8 cellular contexts compared by ENCODE assay signal in the genomic region with DNA sequence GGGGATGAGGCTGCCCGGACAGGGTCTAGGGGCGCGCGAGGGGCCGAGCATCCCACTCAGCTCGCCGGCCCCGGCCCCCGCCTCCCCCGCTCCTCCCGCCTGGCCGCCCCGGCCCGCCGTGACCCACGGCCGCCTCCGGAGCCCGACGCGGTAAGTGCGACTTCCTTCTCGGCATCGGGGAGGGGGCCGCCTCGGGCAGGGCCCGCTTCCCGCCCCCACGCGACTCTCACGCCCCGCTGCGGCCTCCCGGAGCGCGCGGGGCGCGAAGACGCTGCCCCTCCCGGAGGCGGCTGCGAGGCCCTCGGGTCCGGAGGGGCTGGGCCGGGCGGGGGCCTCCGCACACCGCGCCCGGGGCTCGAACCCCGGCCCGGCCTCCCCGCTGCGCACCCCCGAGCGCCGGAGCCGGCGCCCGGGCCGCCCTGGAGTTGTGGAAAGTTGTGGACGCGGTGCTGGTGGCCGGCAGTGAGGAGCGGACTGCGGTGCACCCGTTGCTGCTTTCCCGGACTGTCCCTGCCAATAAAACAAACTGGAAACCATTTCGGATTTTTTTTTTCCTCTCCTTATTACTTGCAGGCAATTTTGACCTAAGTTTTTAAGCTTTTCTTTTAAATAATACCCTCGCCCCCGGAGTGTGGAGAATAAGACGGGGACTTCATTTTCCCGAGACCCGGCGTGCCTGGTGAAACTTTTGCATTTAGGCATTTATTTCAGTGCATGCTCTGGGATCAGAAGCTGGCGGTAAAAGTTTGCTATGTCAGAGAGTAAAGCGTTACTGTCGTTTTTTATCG. TPM values are rescaled to one million over a fixed set of nuclear protein-coding genes. Genes with fewer than 3 reads are reported as not detected.
A peak's percentile ranks its signal among the peaks of the same experiment; 100 is the strongest.
DNase-seq lines count a peak whose midpoint lies in the region; ATAC-seq and TF ChIP-seq lines count a peak whose summit lies in the region.

No MANE protein-coding gene starts in this region.

- TF ChIP-seq CTCF in CD14-positive monocyte (IDR thresholded peaks at IDR 0.05) (no peak), fibroblast of the aortic adventitia (IDR thresholded peaks at IDR 0.05; ENCODE audit: insufficient read depth, low read length) (no peak), neural cell (IDR thresholded peaks at IDR 0.05; ENCODE audit: poor library complexity, severe bottlenecking) (no peak)

- no peaks in the 10 kb centered on the region for H3K9me3 Mint-ChIP-seq in CD14-positive monocyte
- H3K9me3 Mint-ChIP-seq in activated T-cell treated with anti-CD3 and anti-CD28 coated beads, Interleukin-2, amount 50 U/mL, for 72 hours = no peaks in the 10 kb centered on the region

- H3K4me1 Mint-ChIP-seq in CD14-positive monocyte = peaks cover 48% of the 10 kb centered on the region
- peaks cover 57% of the 10 kb centered on the region for H3K4me1 Mint-ChIP-seq in activated T-cell treated with anti-CD3 and anti-CD28 coated beads, Interleukin-2, amount 50 U/mL, for 72 hours (ENCODE audit: low read depth)

- H3K36me3 ChIP-seq in HUES64 (ENCODE audit: insufficient read depth, low read length) = no peaks in the 10 kb centered on the region
- no peaks in the 10 kb centered on the region for H3K36me3 ChIP-seq in neural cell (ENCODE audit: insufficient read depth, low read length)

- H3K4me3 ChIP-seq in HUES64 (ENCODE audit: low read length) (peak overlapping the region; percentile 80), fibroblast of the aortic adventitia (ENCODE audit: low read depth, low read length) (peak overlapping the region; percentile 69), neural cell (ENCODE audit: low read length) (peak overlapping the region; percentile 72)

- H3K4me3 Mint-ChIP-seq in CD14-positive monocyte = peak overlapping the region; percentile 89 to 93
- peak overlapping the region; percentile 83 to 100 for H3K4me3 Mint-ChIP-seq in activated T-cell treated with anti-CD3 and anti-CD28 coated beads, Interleukin-2, amount 50 U/mL, for 72 hours

- peak overlapping the region; percentile 90 to 96 (median 94) for H3K27ac Mint-ChIP-seq in CD14-positive monocyte
- H3K27ac Mint-ChIP-seq in activated T-cell treated with anti-CD3 and anti-CD28 coated beads, Interleukin-2, amount 50 U/mL, for 72 hours = peak overlapping the region; percentile 99

- no peaks in the 10 kb centered on the region for H4K20me1 ChIP-seq in neural cell (ENCODE audit: insufficient read depth)

- H3F3A ChIP-seq in neural cell (ENCODE audit: insufficient read depth, low read length, poor library complexity, severe bottlenecking) = no peaks in the 10 kb centered on the region

- WGBS in HUES64 = 2% methylated on average over 81 of the region's 81 CpGs

- H3K79me2 ChIP-seq in neural cell (replicated peaks; ENCODE audit: insufficient read depth, low read length) = no peaks in the 10 kb centered on the region

- no peaks in the 10 kb centered on the region for H3K9me3 ChIP-seq in HUES64 (ENCODE audit: insufficient read depth, low read depth, low read length)
- H3K9me3 ChIP-seq in neural cell (ENCODE audit: low read length) = no peaks in the 10 kb centered on the region

- H3K36me3 Mint-ChIP-seq in CD14-positive monocyte = no peaks in the 10 kb centered on the region
- peaks cover 6 to 7% of the 10 kb centered on the region in 2 donors for H3K36me3 Mint-ChIP-seq in activated T-cell treated with anti-CD3 and anti-CD28 coated beads, Interleukin-2, amount 50 U/mL, for 72 hours (ENCODE audit: insufficient read depth in 2 of 2)

- TF ChIP-seq EP300 in neural cell (conservative IDR thresholded peaks at IDR 0.05; ENCODE audit: poor library complexity, severe bottlenecking) = no peak

- no peaks in the 10 kb centered on the region for H3K27me3 ChIP-seq in HUES64 (ENCODE audit: insufficient read depth, low read length)
- H3K27me3 ChIP-seq in neural cell (ENCODE audit: insufficient read depth, low read depth, low read length) = no peaks in the 10 kb centered on the region

- H3K9me2 ChIP-seq in neural cell (ENCODE audit: insufficient read depth, low read length) = no peaks in the 10 kb centered on the region

- no peak for TF ChIP-seq RAD21 in neural cell (conservative IDR thresholded peaks at IDR 0.05)

- ATAC-seq in GM19324 (IDR thresholded peaks at IDR 0.05; ENCODE audit: low FRiP score, unreplicated experiment) (peak; percentile 40), GM21576 (IDR thresholded peaks at IDR 0.05; ENCODE audit: unreplicated experiment) (no peak)
- no peak for ATAC-seq in activated T-cell treated with anti-CD3 and anti-CD28 coated beads, Interleukin-2, amount 50 U/mL, for 72 hours (replicated peaks in 1 of 2)

- peak overlapping the region; percentile 74 for H3K9ac ChIP-seq in HUES64 (ENCODE audit: low read depth, low read length)
- peak overlapping the region; percentile 58 for H3K9ac ChIP-seq in neural cell (ENCODE audit: low read length)

- H3K27me3 Mint-ChIP-seq in CD14-positive monocyte (ENCODE audit: low read depth in 3 of 3) = no peaks in the 10 kb centered on the region
- no peaks in the 10 kb centered on the region for H3K27me3 Mint-ChIP-seq in activated T-cell treated with anti-CD3 and anti-CD28 coated beads, Interleukin-2, amount 50 U/mL, for 72 hours (ENCODE audit: low read depth)

- DNase-seq in CD14-positive monocyte (ENCODE audit: low spot score) (peak; percentile 48), fibroblast of the aortic adventitia (ENCODE audit: low read depth) (peak; percentile 34), GM19240 (ENCODE audit: insufficient read length, low spot score) (no peak)
- DNase-seq in activated T-cell treated with anti-CD3 and anti-CD28 coated beads, Interleukin-2, amount 50 U/mL, for 72 hours = peak; percentile 58 to 68

- peaks cover 18% of the 10 kb centered on the region for H3K4me1 ChIP-seq in HUES64 (ENCODE audit: insufficient read depth, low read length)

- no peak overlapping the region for H2AFZ ChIP-seq in neural cell (ENCODE audit: low read depth, low read length)

- peak overlapping the region; percentile 76; the same call in 1 of the 2 replicates for H3K27ac ChIP-seq in HUES64 (ENCODE audit: low read depth, low read length)
- H3K27ac ChIP-seq in neural cell (ENCODE audit: low read length) = no peak overlapping the region

- intact Hi-C loops in CD14-positive monocyte (cut with micrococcal nuclease) = loop anchor here in 1 of 2 donors (10.0 kb wide), 1 partner anchor 60 kb away; no protein-coding TSS in a partner anchor

- peak overlapping the region; percentile 48 for H3K4me2 ChIP-seq in neural cell (ENCODE audit: low read length)

TF ChIP-seq in neural cell, 6 proteins besides CTCF, POLR2A, EP300 and RAD21:
- TF ChIP-seq MXI1 (conservative IDR thresholded peaks at IDR 0.05; ENCODE audit: poor library complexity, severe bottlenecking) = peak; percentile 39
- TF ChIP-seq, protein P1, sequence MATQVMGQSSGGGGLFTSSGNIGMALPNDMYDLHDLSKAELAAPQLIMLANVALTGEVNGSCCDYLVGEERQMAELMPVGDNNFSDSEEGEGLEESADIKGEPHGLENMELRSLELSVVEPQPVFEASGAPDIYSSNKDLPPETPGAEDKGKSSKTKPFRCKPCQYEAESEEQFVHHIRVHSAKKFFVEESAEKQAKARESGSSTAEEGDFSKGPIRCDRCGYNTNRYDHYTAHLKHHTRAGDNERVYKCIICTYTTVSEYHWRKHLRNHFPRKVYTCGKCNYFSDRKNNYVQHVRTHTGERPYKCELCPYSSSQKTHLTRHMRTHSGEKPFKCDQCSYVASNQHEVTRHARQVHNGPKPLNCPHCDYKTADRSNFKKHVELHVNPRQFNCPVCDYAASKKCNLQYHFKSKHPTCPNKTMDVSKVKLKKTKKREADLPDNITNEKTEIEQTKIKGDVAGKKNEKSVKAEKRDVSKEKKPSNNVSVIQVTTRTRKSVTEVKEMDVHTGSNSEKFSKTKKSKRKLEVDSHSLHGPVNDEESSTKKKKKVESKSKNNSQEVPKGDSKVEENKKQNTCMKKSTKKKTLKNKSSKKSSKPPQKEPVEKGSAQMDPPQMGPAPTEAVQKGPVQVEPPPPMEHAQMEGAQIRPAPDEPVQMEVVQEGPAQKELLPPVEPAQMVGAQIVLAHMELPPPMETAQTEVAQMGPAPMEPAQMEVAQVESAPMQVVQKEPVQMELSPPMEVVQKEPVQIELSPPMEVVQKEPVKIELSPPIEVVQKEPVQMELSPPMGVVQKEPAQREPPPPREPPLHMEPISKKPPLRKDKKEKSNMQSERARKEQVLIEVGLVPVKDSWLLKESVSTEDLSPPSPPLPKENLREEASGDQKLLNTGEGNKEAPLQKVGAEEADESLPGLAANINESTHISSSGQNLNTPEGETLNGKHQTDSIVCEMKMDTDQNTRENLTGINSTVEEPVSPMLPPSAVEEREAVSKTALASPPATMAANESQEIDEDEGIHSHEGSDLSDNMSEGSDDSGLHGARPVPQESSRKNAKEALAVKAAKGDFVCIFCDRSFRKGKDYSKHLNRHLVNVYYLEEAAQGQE (IDR thresholded peaks at IDR 0.05; ENCODE audit: borderline replicate concordance) = no peak

RNA-seq across cellular contexts. Expression of gene TMEM156, which starts 12.9 kb away (rescaled TPM):
- polyA plus RNA-seq in CD14-positive monocyte (1 to 10 TPM in 1 of 2 donors, under 1 TPM in 1; 0.31 to 1.1 TPM), neural cell (not detected in 2 replicates)
- polyA plus RNA-seq in HUES64 (2013, experiment 1 of 2) = not detected
- not detected for polyA plus RNA-seq in HUES64 (2013, experiment 2 of 2)
- total RNA-seq in activated T-cell treated with anti-CD3 and anti-CD28 coated beads, Interleukin-2, amount 50 U/mL, for 72 hours = 10 to 100 TPM; 37.2 to 56.8 TPM
- 0.18 TPM in 1 of 2 replicates, not detected in the other for total RNA-seq in fibroblast of the aortic adventitia (ENCODE audit: low replicate concordance)
- polyA minus RNA-seq in neural cell = not detected in 2 replicates

RNA-seq across cellular contexts. Expression of gene KLHL5, which starts 16.9 kb away (rescaled TPM):
- polyA plus RNA-seq in CD14-positive monocyte (10 to 100 TPM; 16.7 to 32.2 TPM), neural cell (33.8 TPM in 2 replicates)
- 14.6 TPM for polyA plus RNA-seq in HUES64 (2013, experiment 1 of 2)
- 21.6 TPM for polyA plus RNA-seq in HUES64 (2013, experiment 2 of 2)
- total RNA-seq in activated T-cell treated with anti-CD3 and anti-CD28 coated beads, Interleukin-2, amount 50 U/mL, for 72 hours = 10 to 100 TPM; 31.7 to 42.5 TPM
- 50.9 and 103 TPM in 2 replicates for total RNA-seq in fibroblast of the aortic adventitia (ENCODE audit: low replicate concordance)
- polyA minus RNA-seq in neural cell = 74.0 and 87.7 TPM in 2 replicates

Comparison
In these comparisons a context has a peak if more than half of its experiments do, and no peak if none do; other contexts are left out.
1. RNA of gene TMEM156, which starts 12.9 kb away (total RNA-seq): 37.2 to 56.8 TPM in activated T-cell treated with anti-CD3 and anti-CD28 coated beads, Interleukin-2, amount 50 U/mL, for 72 hours; 0.18 TPM in fibroblast of the aortic adventitia; every median in the first group is over 10 times any median in the second.
2. Peak in every context shown above with its lines, with median percentiles within 50 percentile points of each other: H3K4me3 ChIP-seq.